8 cellular contexts compared by ENCODE assay signal in genomic region chr3:4493931-4494806, GRCh38. TPM values are rescaled to one million over a fixed set of nuclear protein-coding genes. Genes with fewer than 3 reads are reported as not detected.
DNase-seq lines count a peak whose midpoint lies in the region; ATAC-seq and TF ChIP-seq lines count a peak whose summit lies in the region.

No MANE protein-coding gene starts in this region.

- no peak for ATAC-seq in HG03039 (IDR thresholded peaks at IDR 0.05; ENCODE audit: unreplicated experiment)
- ATAC-seq in activated CD4-positive, CD25-positive, alpha-beta regulatory T cell treated with anti-CD3 and anti-CD28 coated beads, Interleukin-2, amount 50 U/mL, for 24 hours = no peak

- DNase-seq in NCI-H82 (lab: John Stamatoyannopoulos, UW) = peak; percentile 8
- no peak for DNase-seq in NCI-H82 treated with DMSO at 0.1 percent for 48 hours (lab: John Stamatoyannopoulos, UW; ENCODE audit: unreplicated experiment)
- peak; percentile 26 for DNase-seq in RPMI8226
- peak; percentile 23 for DNase-seq in choroid plexus epithelial cell (ENCODE audit: low read depth)
- peak in 1 of 2 donors; percentile 23 for DNase-seq in lower leg skin (ENCODE audit: low spot score in 2 of 2)

- H3K4me1 ChIP-seq in thymus (ENCODE audit: control insufficient read depth, insufficient read depth, low read length) = peaks cover 22% of the 10 kb centered on the region

- intact Hi-C loops in lower leg skin (cut with DNase I; ENCODE audit: low total_unique reads) = no loop called here

- no peaks in the 10 kb centered on the region for H3K27me3 ChIP-seq in thymus (ENCODE audit: control insufficient read depth, insufficient read depth)

- H3K4me3 ChIP-seq in choroid plexus epithelial cell (ENCODE audit: low read depth, low read length) = peak overlapping the region; percentile 74
- H3K4me3 ChIP-seq in lower leg skin (ENCODE audit: low read depth, poor library complexity, severe bottlenecking) = peak overlapping the region; percentile 70
- H3K4me3 ChIP-seq in thymus (ENCODE audit: low read length) = peak overlapping the region; percentile 90

- peaks cover 12% of the 10 kb centered on the region for H3K36me3 ChIP-seq in thymus (ENCODE audit: control insufficient read depth, insufficient read depth)

- peak overlapping the region; percentile 47 for H3K27ac ChIP-seq in thymus (ENCODE audit: low read depth)

- TF ChIP-seq POLR2A in lower leg skin (IDR thresholded peaks at IDR 0.05) = no peak

- H3K9me3 ChIP-seq in thymus (ENCODE audit: control insufficient read depth) = no peaks in the 10 kb centered on the region

- TF ChIP-seq CTCF in choroid plexus epithelial cell (conservative IDR thresholded peaks at IDR 0.05; ENCODE audit: low read depth, low read length) (no peak), lower leg skin (IDR thresholded peaks at IDR 0.05) (no peak)

- WGBS in lower leg skin, 2 donors = 8 to 15% methylated on average over 28 of the region's 28 CpGs
- WGBS in thymus = 1% methylated on average over 28 of the region's 28 CpGs

RNA-seq across cellular contexts. Expression of gene ITPR1, which starts 1.0 kb away (rescaled TPM):
- total RNA-seq in lower leg skin = 10 to 100 TPM in 3 of 4 donors, 1 to 10 TPM in 1; 9.5 to 24.1 (median 17.5) TPM
- 36.6 TPM for polyA plus RNA-seq in thymus

RNA-seq across cellular contexts. Expression of gene SUMF1, which starts 27.1 kb away (rescaled TPM):
- 10 to 100 TPM; 35.2 to 63.8 (median 59.6) TPM for total RNA-seq in lower leg skin
- polyA plus RNA-seq in thymus = 14.1 TPM
